1 cellular context compared by ENCODE assay signal in the genomic region with DNA sequence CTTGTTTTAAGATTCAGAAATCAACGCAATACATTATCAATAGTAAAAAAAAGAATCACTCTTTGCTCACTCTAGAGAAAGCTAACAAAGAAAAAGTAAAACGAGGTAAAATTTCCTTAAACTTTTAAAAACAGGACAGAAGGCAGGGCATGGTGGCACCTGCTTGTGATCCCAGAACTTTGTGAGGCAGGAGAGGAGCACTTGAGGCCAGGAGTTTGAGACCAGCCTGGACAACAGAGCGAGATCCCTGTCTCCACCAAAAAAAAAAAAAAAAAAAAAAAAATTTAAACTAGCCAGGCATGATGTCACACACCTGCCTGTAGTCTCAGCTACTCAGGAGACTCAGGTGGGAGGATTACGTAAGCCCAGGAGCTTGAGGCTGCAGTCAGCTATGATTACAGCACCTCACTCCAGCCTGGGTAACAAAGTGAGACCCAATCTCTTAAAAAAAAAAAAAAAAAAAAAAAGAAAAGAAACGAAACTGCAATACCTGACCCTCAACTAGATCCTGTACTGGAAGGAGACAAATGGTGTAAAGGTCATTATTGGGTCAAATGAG.
TF ChIP-seq lines count a peak whose summit lies in the region.

No MANE protein-coding gene starts in this region.

TF ChIP-seq in GM12878, 131 proteins besides CTCF, POLR2A, EP300 and RAD21 (continued from another document):
- TF ChIP-seq, protein P1, sequence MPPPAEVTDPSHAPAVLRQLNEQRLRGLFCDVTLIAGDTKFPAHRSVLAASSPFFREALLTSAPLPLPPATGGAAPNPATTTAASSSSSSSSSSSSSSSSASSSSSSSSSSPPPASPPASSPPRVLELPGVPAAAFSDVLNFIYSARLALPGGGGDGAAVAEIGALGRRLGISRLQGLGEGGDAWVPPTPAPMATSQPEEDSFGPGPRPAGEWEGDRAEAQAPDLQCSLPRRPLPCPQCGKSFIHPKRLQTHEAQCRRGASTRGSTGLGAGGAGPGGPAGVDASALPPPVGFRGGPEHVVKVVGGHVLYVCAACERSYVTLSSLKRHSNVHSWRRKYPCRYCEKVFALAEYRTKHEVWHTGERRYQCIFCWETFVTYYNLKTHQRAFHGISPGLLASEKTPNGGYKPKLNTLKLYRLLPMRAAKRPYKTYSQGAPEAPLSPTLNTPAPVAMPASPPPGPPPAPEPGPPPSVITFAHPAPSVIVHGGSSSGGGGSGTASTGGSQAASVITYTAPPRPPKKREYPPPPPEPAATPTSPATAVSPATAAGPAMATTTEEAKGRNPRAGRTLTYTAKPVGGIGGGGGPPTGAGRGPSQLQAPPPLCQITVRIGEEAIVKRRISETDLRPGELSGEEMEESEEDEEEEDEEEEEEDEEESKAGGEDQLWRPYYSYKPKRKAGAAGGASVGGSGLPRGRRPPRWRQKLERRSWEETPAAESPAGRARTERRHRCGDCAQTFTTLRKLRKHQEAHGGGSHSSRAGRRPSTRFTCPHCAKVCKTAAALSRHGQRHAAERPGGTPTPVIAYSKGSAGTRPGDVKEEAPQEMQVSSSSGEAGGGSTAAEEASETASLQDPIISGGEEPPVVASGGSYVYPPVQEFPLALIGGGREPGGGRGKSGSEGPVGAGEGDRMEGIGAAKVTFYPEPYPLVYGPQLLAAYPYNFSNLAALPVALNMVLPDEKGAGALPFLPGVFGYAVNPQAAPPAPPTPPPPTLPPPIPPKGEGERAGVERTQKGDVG (CRISPR knock-in tag; IDR thresholded peaks at IDR 0.05): no peak
- TF ChIP-seq SMAD5 (IDR thresholded peaks at IDR 0.05; ENCODE audit: low read depth): no peak
- no peak for TF ChIP-seq SMARCA5 (IDR thresholded peaks at IDR 0.05)
- no peak for TF ChIP-seq SREBF2 (IDR thresholded peaks at IDR 0.05; ENCODE audit: low read length)
- TF ChIP-seq STAT3 (IDR thresholded peaks at IDR 0.05; ENCODE audit: low read depth, low read length): no peak
